In genomic region chr2:236128321-236128720, GRCh38 we compare ENCODE assay signal across 2 cellular contexts.
TF ChIP-seq lines count a peak whose summit lies in the region.

No MANE protein-coding gene starts in this region.

TF ChIP-seq in IMR-90, 13 proteins besides CTCF, POLR2A, EP300 and RAD21:
- TF ChIP-seq USF2 (IDR thresholded peaks at IDR 0.05; ENCODE audit: low read depth, low read length) (no peak), CEBPB (IDR thresholded peaks at IDR 0.05; ENCODE audit: low read depth, low read length) (no peak), MXI1 (IDR thresholded peaks at IDR 0.05; ENCODE audit: borderline replicate concordance, low read depth, low read length) (no peak), BHLHE40 (IDR thresholded peaks at IDR 0.05; ENCODE audit: low read depth, low read length) (no peak), NFE2L2 (IDR thresholded peaks at IDR 0.05; ENCODE audit: low read depth, low read length) (no peak), RCOR1 (IDR thresholded peaks at IDR 0.05; ENCODE audit: insufficient replicate concordance, low read length) (no peak), MAZ (IDR thresholded peaks at IDR 0.05; ENCODE audit: borderline replicate concordance, low read depth, low read length) (no peak), RFX5 (IDR thresholded peaks at IDR 0.05; ENCODE audit: low read depth, low read length) (no peak), CHD1 (IDR thresholded peaks at IDR 0.05; ENCODE audit: low read depth, low read length) (no peak)

TF ChIP-seq in H1, 55 proteins besides CTCF, POLR2A, EP300 and RAD21:
- TF ChIP-seq ATF2 (IDR thresholded peaks at IDR 0.05; ENCODE audit: low read length) (no peak), SIX5 (IDR thresholded peaks at IDR 0.05; ENCODE audit: low read depth, low read length) (no peak), CTBP2 (IDR thresholded peaks at IDR 0.05; ENCODE audit: borderline replicate concordance, insufficient read depth, insufficient read length, low read length) (no peak), KDM1A (IDR thresholded peaks at IDR 0.05; ENCODE audit: borderline replicate concordance, low read length) (no peak), YY1 (IDR thresholded peaks at IDR 0.05; ENCODE audit: low read depth, low read length) (no peak), BCL11A (IDR thresholded peaks at IDR 0.05; ENCODE audit: low read depth in 2 of 2, low read length in 2 of 2) (no peak), SAP30 (IDR thresholded peaks at IDR 0.05; ENCODE audit: insufficient read depth, insufficient replicate concordance, low read length) (no peak), KDM4A (IDR thresholded peaks at IDR 0.05; ENCODE audit: low read depth, low read length, severe bottlenecking) (no peak), TAF1 (IDR thresholded peaks at IDR 0.05; ENCODE audit: low read depth, low read length) (no peak), CREB1 (IDR thresholded peaks at IDR 0.05) (no peak), BRCA1 (IDR thresholded peaks at IDR 0.05; ENCODE audit: low read depth, low read length) (no peak), TBP (IDR thresholded peaks at IDR 0.05; ENCODE audit: low read depth, low read length) (no peak)
